Comparison of ENCODE assay signal across 14 cellular contexts in the genomic region with DNA sequence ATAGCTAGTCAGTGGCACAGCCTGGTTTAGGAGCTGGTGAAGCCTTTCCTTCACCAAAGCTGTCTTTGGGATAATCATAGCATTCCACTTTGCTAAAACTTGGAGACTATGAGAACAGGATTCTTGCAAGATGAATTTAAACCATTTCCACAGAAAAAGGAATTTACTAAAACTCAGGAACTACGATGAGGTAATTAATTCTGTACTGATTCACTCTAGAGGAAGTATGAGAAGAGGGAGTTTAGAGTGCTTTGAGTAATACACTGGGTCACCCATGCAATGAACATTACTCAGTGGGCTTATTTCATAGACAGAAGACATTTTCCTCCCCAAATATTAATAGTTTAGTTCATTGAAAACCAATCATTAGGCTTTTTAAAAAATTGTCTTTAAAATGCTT.
DNase-seq lines count a peak whose midpoint lies in the region; ATAC-seq, FAIRE-seq and TF ChIP-seq lines count a peak whose summit lies in the region.
"Had no signal": no experiment of that assay in that cellular context is flagged by ENCODE, and none has a peak within 500 bp of the region (broad histone marks: within the 10 kb centered on the region; RNA-seq: fewer than 3 reads in every experiment).

No MANE protein-coding gene starts in this region.

- no peaks in the 10 kb centered on the region for H3K9me3 ChIP-seq in astrocyte (ENCODE audit: insufficient read depth, low read depth, low read length)
- no peaks in the 10 kb centered on the region for H3K9me3 ChIP-seq in tibial nerve

- H3K27ac ChIP-seq in astrocyte (ENCODE audit: low read depth, low read length) (no peak overlapping the region), tibial nerve (no peak overlapping the region)

- H2AFZ ChIP-seq in astrocyte (ENCODE audit: low read depth, low read length), result peak overlapping the region; percentile 37

- H3K4me1 ChIP-seq in astrocyte (ENCODE audit: insufficient read depth, low read length), result peaks cover 5% of the 10 kb centered on the region
- H3K4me1 ChIP-seq in tibial nerve, result no peaks in the 10 kb centered on the region

- H3K27me3 ChIP-seq in astrocyte (ENCODE audit: insufficient read depth, low read length) (no peaks in the 10 kb centered on the region), tibial nerve (no peaks in the 10 kb centered on the region)

- peak overlapping the region; percentile 30 for H3K4me2 ChIP-seq in astrocyte (ENCODE audit: low read length)

- WGBS in tibial nerve, 2 donors, result 60 to 82% methylated on average over 1 of the region's 1 CpG

- H3K79me2 ChIP-seq in astrocyte (ENCODE audit: insufficient read depth, low read length), result no peaks in the 10 kb centered on the region

- TF ChIP-seq EP300 in tibial nerve (IDR thresholded peaks at IDR 0.05), result no peak

- no peaks in the 10 kb centered on the region for H3K36me3 Mint-ChIP-seq in astrocyte (ENCODE audit: low read depth, unreplicated experiment)
- no peaks in the 10 kb centered on the region for H3K36me3 Mint-ChIP-seq in nephron (ENCODE audit: low read depth)
- H3K36me3 Mint-ChIP-seq: CD4-positive, alpha-beta memory T cell had no signal

- H3K4me1 Mint-ChIP-seq in astrocyte (ENCODE audit: low read depth, unreplicated experiment), result no peaks in the 10 kb centered on the region
- H3K4me1 Mint-ChIP-seq in nephron, result no peaks in the 10 kb centered on the region
- H3K4me1 Mint-ChIP-seq: B cell; CD4-positive, alpha-beta memory T cell had no signal

- ATAC-seq in HG03159 (IDR thresholded peaks at IDR 0.05; ENCODE audit: unreplicated experiment) (no peak), GM21367 (IDR thresholded peaks at IDR 0.05; ENCODE audit: unreplicated experiment) (no peak)

- no peak overlapping the region for H3K9ac ChIP-seq in astrocyte (ENCODE audit: low read length)

- TF ChIP-seq CTCF in astrocyte (IDR thresholded peaks at IDR 0.05; ENCODE audit: insufficient read depth, low read depth, low read length) (no peak), fibroblast of pulmonary artery (IDR thresholded peaks at IDR 0.05; ENCODE audit: low read length, missing control alignments) (no peak), nephron (IDR thresholded peaks at IDR 0.05; ENCODE audit: unreplicated experiment in 3 of 3) (no peak), tibial nerve (IDR thresholded peaks at IDR 0.05) (no peak)

- DNase-seq in NCI-H69 (lab: John Stamatoyannopoulos, UW) (peak; percentile 45), astrocyte (ENCODE audit: low read depth) (peak; percentile 78), fibroblast of pulmonary artery (ENCODE audit: low read depth) (peak; percentile 0), tibial nerve (ENCODE audit: low spot score in 2 of 2) (no peak)
- DNase-seq: CD4-positive, alpha-beta memory T cell; DMS79; KBM-7; NCI-H1048; SHP77 had no signal

- H3K36me3 ChIP-seq in astrocyte (ENCODE audit: insufficient read depth, low read length) (no peaks in the 10 kb centered on the region), tibial nerve (no peaks in the 10 kb centered on the region)

- no peak for FAIRE-seq in astrocyte (lab: Jason Lieb, UNC)
- FAIRE-seq: GM12891 had no signal

- H3K27me3 Mint-ChIP-seq in astrocyte (ENCODE audit: low read depth, unreplicated experiment) (no peaks in the 10 kb centered on the region), nephron (ENCODE audit: low read depth) (peaks cover under 1% of the 10 kb centered on the region)
- H3K27me3 Mint-ChIP-seq: B cell; CD4-positive, alpha-beta memory T cell had no signal

- H3K27ac Mint-ChIP-seq in astrocyte (ENCODE audit: unreplicated experiment) (no peak overlapping the region), nephron (peak overlapping the region in 2 of 3 experiments; percentile 15 to 50)
- H3K27ac Mint-ChIP-seq: B cell; CD4-positive, alpha-beta memory T cell had no signal

- no peak for TF ChIP-seq POLR2A in tibial nerve (IDR thresholded peaks at IDR 0.05)

- no peaks in the 10 kb centered on the region for H4K20me1 ChIP-seq in astrocyte (ENCODE audit: insufficient read depth, low read length)

- H3K9me3 Mint-ChIP-seq in astrocyte (ENCODE audit: unreplicated experiment) (no peaks in the 10 kb centered on the region), nephron (no peaks in the 10 kb centered on the region)

- H3K4me3 ChIP-seq in astrocyte (ENCODE audit: insufficient read depth, low read depth, low read length) (no peak overlapping the region), fibroblast of pulmonary artery (replicated peaks; ENCODE audit: low read depth, low read length) (no peak overlapping the region), tibial nerve (no peak overlapping the region)

- no peak overlapping the region for H3K4me3 Mint-ChIP-seq in astrocyte (ENCODE audit: unreplicated experiment)
- no peak overlapping the region for H3K4me3 Mint-ChIP-seq in nephron
- H3K4me3 Mint-ChIP-seq: B cell; CD4-positive, alpha-beta memory T cell had no signal

Comparison
In these comparisons a context has a peak if more than half of its experiments do, and no peak if none do; other contexts are left out.
1. DNase-seq: peak in NCI-H69 (single experiment), astrocyte (single experiment) and fibroblast of pulmonary artery (single experiment); none in tibial nerve (0 of 2).